ENCODE assay signal across 9 cellular contexts in genomic region chr3:49119439-49119838, GRCh38. TPM values are rescaled to one million over a fixed set of nuclear protein-coding genes. Genes with fewer than 3 reads are reported as not detected.
A peak's percentile ranks its signal among the peaks of the same experiment; 100 is the strongest.
DNase-seq lines count a peak whose midpoint lies in the region; ATAC-seq and TF ChIP-seq lines count a peak whose summit lies in the region.
"Had no signal": no experiment of that assay in that cellular context is flagged by ENCODE, and none has a peak within 500 bp of the region (broad histone marks: within the 10 kb centered on the region; RNA-seq: fewer than 3 reads in every experiment).

No MANE protein-coding gene starts in this region.

- POLR2A ChIA-PET in activated CD8-positive, alpha-beta T cell treated with anti-CD3 and anti-CD28 coated beads for 36 hours (lab: Charles Lee) = interaction anchor here (0.8 to 2.6 kb wide), 6 partner anchors 9 to 97 kb away, joined by 3 to 29 read pairs (median 6); partner anchors contain the start of genes NDUFAF3 and QRICH1

- peak overlapping the region; percentile 90 for H3K27ac ChIP-seq in hepatocyte
- peak overlapping the region; percentile 94 for H3K27ac ChIP-seq in subcutaneous abdominal adipose tissue (ENCODE audit: low read depth, low read length)

- H2AFZ ChIP-seq in hepatocyte = no peak overlapping the region

- H3K9ac ChIP-seq in subcutaneous abdominal adipose tissue (ENCODE audit: low read length in 5 of 5) = peak overlapping the region; percentile 96 to 100 (median 98)

- H4K20me1 ChIP-seq in hepatocyte (ENCODE audit: insufficient read depth, poor library complexity, severe bottlenecking) = no peaks in the 10 kb centered on the region

- no peaks in the 10 kb centered on the region for H3K36me3 ChIP-seq in hepatocyte (replicated peaks; ENCODE audit: insufficient read depth, low read depth)
- H3K36me3 ChIP-seq in subcutaneous abdominal adipose tissue (ENCODE audit: control insufficient read depth in 5 of 5, insufficient read depth in 5 of 5, low read length in 5 of 5) = peaks cover 0 to 81% (median 73%) of the 10 kb centered on the region in 5 donors

- H3K9me3 ChIP-seq in hepatocyte (ENCODE audit: low read depth) (no peaks in the 10 kb centered on the region), subcutaneous abdominal adipose tissue (ENCODE audit: control insufficient read depth in 5 of 5, low read length in 5 of 5) (no peaks in the 10 kb centered on the region)

- TF ChIP-seq CTCF in activated CD8-positive, alpha-beta T cell treated with anti-CD3 and anti-CD28 coated beads for 36 hours (IDR thresholded peaks at IDR 0.05) = no peak
- no peak for TF ChIP-seq CTCF in hepatocyte (IDR thresholded peaks at IDR 0.05; ENCODE audit: poor library complexity)

- 87% methylated on average over 3 of the region's 3 CpGs for WGBS in hepatocyte (ENCODE audit: low lambda C conversion rate, missing lambda C conversion rate)

- H3K4me3 ChIP-seq in hepatocyte (peak overlapping the region; percentile 78), subcutaneous abdominal adipose tissue (ENCODE audit: low read depth in 1 of 5, low read length in 5 of 5) (peak overlapping the region; percentile 80 to 95 (median 93))

- CTCF ChIA-PET in activated CD8-positive, alpha-beta T cell treated with anti-CD3 and anti-CD28 coated beads for 36 hours (lab: Charles Lee) = interaction anchor here (1.5 kb wide), 2 partner anchors 15 to 25 kb away, joined by 3 to 4 read pairs; partner anchors contain the start of gene QARS1

- H3K4me1 Mint-ChIP-seq in T-helper 2 cell treated with Interferon-gamma antibody and Interleukin-4, amounts not matched to agents 5 μg/mL and 100 μg/mL, for 36 hours (ENCODE audit: low read depth) = peaks cover 15% of the 10 kb centered on the region
- peaks cover 20% of the 10 kb centered on the region for H3K4me1 Mint-ChIP-seq in activated CD8-positive, alpha-beta T cell treated with anti-CD3 and anti-CD28 coated beads for 36 hours (ENCODE audit: low read depth)

- peak overlapping the region; percentile 92 for H3K27ac Mint-ChIP-seq in T-helper 2 cell treated with Interferon-gamma antibody and Interleukin-4, amounts not matched to agents 5 μg/mL and 100 μg/mL, for 36 hours
- H3K27ac Mint-ChIP-seq in activated CD8-positive, alpha-beta T cell treated with anti-CD3 and anti-CD28 coated beads for 36 hours = peak overlapping the region; percentile 93

- no peak for ATAC-seq in activated CD8-positive, alpha-beta T cell treated with anti-CD3 and anti-CD28 coated beads for 36 hours

- H3K79me2 ChIP-seq in hepatocyte = peaks cover 20% of the 10 kb centered on the region

- H3K9me3 Mint-ChIP-seq in T-helper 2 cell treated with Interferon-gamma antibody and Interleukin-4, amounts not matched to agents 5 μg/mL and 100 μg/mL, for 36 hours = no peaks in the 10 kb centered on the region
- no peaks in the 10 kb centered on the region for H3K9me3 Mint-ChIP-seq in activated CD8-positive, alpha-beta T cell treated with anti-CD3 and anti-CD28 coated beads for 36 hours

- no peaks in the 10 kb centered on the region for H3K9me2 ChIP-seq in hepatocyte (replicated peaks; ENCODE audit: insufficient read depth)

- peak overlapping the region; percentile 95 for H3K4me3 Mint-ChIP-seq in T-helper 2 cell treated with Interferon-gamma antibody and Interleukin-4, amounts not matched to agents 5 μg/mL and 100 μg/mL, for 36 hours
- peak overlapping the region; percentile 87 for H3K4me3 Mint-ChIP-seq in activated CD8-positive, alpha-beta T cell treated with anti-CD3 and anti-CD28 coated beads for 36 hours

- H3K27me3 Mint-ChIP-seq in T-helper 2 cell treated with Interferon-gamma antibody and Interleukin-4, amounts not matched to agents 5 μg/mL and 100 μg/mL, for 36 hours (ENCODE audit: low read depth) = no peaks in the 10 kb centered on the region
- no peaks in the 10 kb centered on the region for H3K27me3 Mint-ChIP-seq in activated CD8-positive, alpha-beta T cell treated with anti-CD3 and anti-CD28 coated beads for 36 hours

- no peak for DNase-seq in T-helper 2 cell treated with Interferon-gamma antibody and Interleukin-4, amounts not matched to agents 5 μg/mL and 100 μg/mL, for 36 hours (ENCODE audit: low spot score)
- DNase-seq in T-helper 2 cell (no peak), hepatocyte (ENCODE audit: low spot score) (no peak), A172 (ENCODE audit: low spot score) (no peak), D341Med (ENCODE audit: low spot score) (no peak), NCI-H1105 (lab: John Stamatoyannopoulos, UW) (no peak)
- DNase-seq in activated CD8-positive, alpha-beta T cell treated with anti-CD3 and anti-CD28 coated beads for 36 hours = no peak
- DNase-seq: ACHN had no signal

- H3K4me1 ChIP-seq in hepatocyte (ENCODE audit: insufficient read depth) (peaks cover 9% of the 10 kb centered on the region), subcutaneous abdominal adipose tissue (ENCODE audit: control insufficient read depth in 5 of 5, insufficient read depth in 5 of 5, low read length in 5 of 5) (peaks cover 12 to 35% (median 26%) of the 10 kb centered on the region in 5 donors)

- no peaks in the 10 kb centered on the region for H3K27me3 ChIP-seq in hepatocyte
- no peaks in the 10 kb centered on the region for H3K27me3 ChIP-seq in subcutaneous abdominal adipose tissue (ENCODE audit: control insufficient read depth in 5 of 5, insufficient read depth in 4 of 5, low read length in 5 of 5)

- intact Hi-C loops in activated CD8-positive, alpha-beta T cell treated with anti-CD3 and anti-CD28 coated beads for 36 hours (cut with micrococcal nuclease) = no loop called here

- peaks cover 36% of the 10 kb centered on the region for H3K36me3 Mint-ChIP-seq in T-helper 2 cell treated with Interferon-gamma antibody and Interleukin-4, amounts not matched to agents 5 μg/mL and 100 μg/mL, for 36 hours (ENCODE audit: low read depth)
- H3K36me3 Mint-ChIP-seq in activated CD8-positive, alpha-beta T cell treated with anti-CD3 and anti-CD28 coated beads for 36 hours (ENCODE audit: low read depth) = peaks cover 22% of the 10 kb centered on the region

- H3K4me2 ChIP-seq in hepatocyte = peak overlapping the region; percentile 91

RNA-seq across cellular contexts. Expression of gene USP19, which starts 1.2 kb away (rescaled TPM):
- 10 to 100 TPM; 41.0 to 41.6 TPM for total RNA-seq in activated CD8-positive, alpha-beta T cell treated with anti-CD3 and anti-CD28 coated beads for 36 hours
- 44.2 and 44.6 TPM in 2 replicates for total RNA-seq in hepatocyte
- 31.4 and 32.7 TPM in 2 replicates for polyA plus RNA-seq in hepatocyte
- total RNA-seq in A172 (2014; rRNA removed; shearing (Covaris generic)) = 48.3 and 54.2 TPM in 2 replicates

RNA-seq across cellular contexts. Expression of gene LAMB2, which starts 13.4 kb away (rescaled TPM):
- total RNA-seq in activated CD8-positive, alpha-beta T cell treated with anti-CD3 and anti-CD28 coated beads for 36 hours = not detected
- total RNA-seq in hepatocyte = 343 and 396 TPM in 2 replicates
- 437 and 474 TPM in 2 replicates for polyA plus RNA-seq in hepatocyte
- total RNA-seq in A172 (2014; rRNA removed; shearing (Covaris generic)) = 189 and 192 TPM in 2 replicates

RNA-seq across cellular contexts. Expression of gene QARS1, which starts 14.9 kb away (rescaled TPM):
- total RNA-seq in activated CD8-positive, alpha-beta T cell treated with anti-CD3 and anti-CD28 coated beads for 36 hours = 100 to 1,000 TPM; 270 to 282 TPM
- 206 and 232 TPM in 2 replicates for total RNA-seq in hepatocyte
- 104 and 112 TPM in 2 replicates for polyA plus RNA-seq in hepatocyte
- total RNA-seq in A172 (2014; rRNA removed; shearing (Covaris generic)) = 141 and 172 TPM in 2 replicates

RNA-seq across cellular contexts. Expression of gene QRICH1, which starts 25.6 kb away (rescaled TPM):
- total RNA-seq in activated CD8-positive, alpha-beta T cell treated with anti-CD3 and anti-CD28 coated beads for 36 hours = 100 to 1,000 TPM; 107 to 112 TPM
- 57.7 and 79.9 TPM in 2 replicates for total RNA-seq in hepatocyte
- 38.2 and 42.6 TPM in 2 replicates for polyA plus RNA-seq in hepatocyte
- total RNA-seq in A172 (2014; rRNA removed; shearing (Covaris generic)) = 79.1 and 82.7 TPM in 2 replicates

RNA-seq across cellular contexts. Expression of gene CCDC71, which starts 46.7 kb away (rescaled TPM):
- total RNA-seq in activated CD8-positive, alpha-beta T cell treated with anti-CD3 and anti-CD28 coated beads for 36 hours = 10 to 100 TPM; 18.1 to 18.7 TPM
- total RNA-seq in hepatocyte = 36.5 and 40.9 TPM in 2 replicates
- polyA plus RNA-seq in hepatocyte = 0.09 and 0.60 TPM in 2 replicates
- 18.8 and 25.6 TPM in 2 replicates for total RNA-seq in A172 (2014; rRNA removed; shearing (Covaris generic))

Comparison
In these comparisons a context has a peak if more than half of its experiments do, and no peak if none do; other contexts are left out.
1. RNA of gene LAMB2, which starts 13.4 kb away (total RNA-seq): 343 to 396 TPM in hepatocyte and 189 to 192 TPM in A172; not detected in activated CD8-positive, alpha-beta T cell treated with anti-CD3 and anti-CD28 coated beads for 36 hours; every median in the first group is over 100 times any median in the second.